1 cellular context compared by ENCODE assay signal in the genomic region with DNA sequence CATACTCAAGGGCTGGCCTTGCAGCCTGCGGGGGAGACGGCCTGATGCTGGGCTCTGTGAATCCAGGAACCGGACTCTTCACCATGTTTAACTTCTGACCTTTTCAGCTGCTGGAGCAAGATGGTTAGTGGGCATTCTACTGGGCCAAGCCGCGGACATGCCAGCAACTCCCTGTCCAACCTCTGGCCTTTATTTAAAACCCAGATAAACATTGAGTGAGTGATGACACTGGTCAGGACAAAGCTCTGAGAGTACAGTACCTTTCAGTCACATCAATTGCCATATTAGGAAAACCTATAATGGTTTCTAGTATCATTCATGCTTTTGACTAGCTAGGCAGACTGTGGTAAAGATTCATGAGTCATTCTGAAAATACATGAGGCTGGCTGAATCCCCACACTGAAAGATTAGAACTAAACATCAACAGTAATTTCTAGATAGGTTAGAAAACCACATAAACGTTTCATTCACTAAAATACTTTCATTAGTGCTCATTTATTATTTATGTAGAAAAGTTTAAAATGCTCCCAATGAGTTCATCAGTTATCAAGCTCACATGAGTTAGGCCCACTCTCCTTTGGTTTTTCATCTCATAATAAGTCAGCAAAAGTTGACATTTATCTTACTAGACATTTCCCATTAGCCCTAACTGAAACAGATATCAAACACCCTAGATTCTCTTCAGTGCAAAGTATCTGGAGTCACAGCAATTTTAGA.
A peak's percentile ranks its signal among the peaks of the same experiment; 100 is the strongest.
TF ChIP-seq lines count a peak whose summit lies in the region.

No MANE protein-coding gene starts in this region.

TF ChIP-seq in GM12878, 131 proteins besides CTCF, POLR2A, EP300 and RAD21 (continued from another document):
- TF ChIP-seq, protein P1, sequence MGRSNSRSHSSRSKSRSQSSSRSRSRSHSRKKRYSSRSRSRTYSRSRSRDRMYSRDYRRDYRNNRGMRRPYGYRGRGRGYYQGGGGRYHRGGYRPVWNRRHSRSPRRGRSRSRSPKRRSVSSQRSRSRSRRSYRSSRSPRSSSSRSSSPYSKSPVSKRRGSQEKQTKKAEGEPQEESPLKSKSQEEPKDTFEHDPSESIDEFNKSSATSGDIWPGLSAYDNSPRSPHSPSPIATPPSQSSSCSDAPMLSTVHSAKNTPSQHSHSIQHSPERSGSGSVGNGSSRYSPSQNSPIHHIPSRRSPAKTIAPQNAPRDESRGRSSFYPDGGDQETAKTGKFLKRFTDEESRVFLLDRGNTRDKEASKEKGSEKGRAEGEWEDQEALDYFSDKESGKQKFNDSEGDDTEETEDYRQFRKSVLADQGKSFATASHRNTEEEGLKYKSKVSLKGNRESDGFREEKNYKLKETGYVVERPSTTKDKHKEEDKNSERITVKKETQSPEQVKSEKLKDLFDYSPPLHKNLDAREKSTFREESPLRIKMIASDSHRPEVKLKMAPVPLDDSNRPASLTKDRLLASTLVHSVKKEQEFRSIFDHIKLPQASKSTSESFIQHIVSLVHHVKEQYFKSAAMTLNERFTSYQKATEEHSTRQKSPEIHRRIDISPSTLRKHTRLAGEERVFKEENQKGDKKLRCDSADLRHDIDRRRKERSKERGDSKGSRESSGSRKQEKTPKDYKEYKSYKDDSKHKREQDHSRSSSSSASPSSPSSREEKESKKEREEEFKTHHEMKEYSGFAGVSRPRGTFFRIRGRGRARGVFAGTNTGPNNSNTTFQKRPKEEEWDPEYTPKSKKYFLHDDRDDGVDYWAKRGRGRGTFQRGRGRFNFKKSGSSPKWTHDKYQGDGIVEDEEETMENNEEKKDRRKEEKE (IDR thresholded peaks at IDR 0.05), result no peak
- peak; percentile 89 to 98 for TF ChIP-seq SRF (IDR thresholded peaks at IDR 0.05; ENCODE audit: low read depth in 2 of 2, low read length in 2 of 2)
- no peak for TF ChIP-seq KDM1A (IDR thresholded peaks at IDR 0.05; ENCODE audit: borderline replicate concordance)
- TF ChIP-seq, protein P2, sequence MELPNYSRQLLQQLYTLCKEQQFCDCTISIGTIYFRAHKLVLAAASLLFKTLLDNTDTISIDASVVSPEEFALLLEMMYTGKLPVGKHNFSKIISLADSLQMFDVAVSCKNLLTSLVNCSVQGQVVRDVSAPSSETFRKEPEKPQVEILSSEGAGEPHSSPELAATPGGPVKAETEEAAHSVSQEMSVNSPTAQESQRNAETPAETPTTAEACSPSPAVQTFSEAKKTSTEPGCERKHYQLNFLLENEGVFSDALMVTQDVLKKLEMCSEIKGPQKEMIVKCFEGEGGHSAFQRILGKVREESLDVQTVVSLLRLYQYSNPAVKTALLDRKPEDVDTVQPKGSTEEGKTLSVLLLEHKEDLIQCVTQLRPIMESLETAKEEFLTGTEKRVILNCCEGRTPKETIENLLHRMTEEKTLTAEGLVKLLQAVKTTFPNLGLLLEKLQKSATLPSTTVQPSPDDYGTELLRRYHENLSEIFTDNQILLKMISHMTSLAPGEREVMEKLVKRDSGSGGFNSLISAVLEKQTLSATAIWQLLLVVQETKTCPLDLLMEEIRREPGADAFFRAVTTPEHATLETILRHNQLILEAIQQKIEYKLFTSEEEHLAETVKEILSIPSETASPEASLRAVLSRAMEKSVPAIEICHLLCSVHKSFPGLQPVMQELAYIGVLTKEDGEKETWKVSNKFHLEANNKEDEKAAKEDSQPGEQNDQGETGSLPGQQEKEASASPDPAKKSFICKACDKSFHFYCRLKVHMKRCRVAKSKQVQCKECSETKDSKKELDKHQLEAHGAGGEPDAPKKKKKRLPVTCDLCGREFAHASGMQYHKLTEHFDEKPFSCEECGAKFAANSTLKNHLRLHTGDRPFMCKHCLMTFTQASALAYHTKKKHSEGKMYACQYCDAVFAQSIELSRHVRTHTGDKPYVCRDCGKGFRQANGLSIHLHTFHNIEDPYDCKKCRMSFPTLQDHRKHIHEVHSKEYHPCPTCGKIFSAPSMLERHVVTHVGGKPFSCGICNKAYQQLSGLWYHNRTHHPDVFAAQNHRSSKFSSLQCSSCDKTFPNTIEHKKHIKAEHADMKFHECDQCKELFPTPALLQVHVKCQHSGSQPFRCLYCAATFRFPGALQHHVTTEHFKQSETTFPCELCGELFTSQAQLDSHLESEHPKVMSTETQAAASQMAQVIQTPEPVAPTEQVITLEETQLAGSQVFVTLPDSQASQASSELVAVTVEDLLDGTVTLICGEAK (IDR thresholded peaks at IDR 0.05; ENCODE audit: borderline replicate concordance), result no peak; the same call in 1 of the 2 replicates
- TF ChIP-seq, protein P3, sequence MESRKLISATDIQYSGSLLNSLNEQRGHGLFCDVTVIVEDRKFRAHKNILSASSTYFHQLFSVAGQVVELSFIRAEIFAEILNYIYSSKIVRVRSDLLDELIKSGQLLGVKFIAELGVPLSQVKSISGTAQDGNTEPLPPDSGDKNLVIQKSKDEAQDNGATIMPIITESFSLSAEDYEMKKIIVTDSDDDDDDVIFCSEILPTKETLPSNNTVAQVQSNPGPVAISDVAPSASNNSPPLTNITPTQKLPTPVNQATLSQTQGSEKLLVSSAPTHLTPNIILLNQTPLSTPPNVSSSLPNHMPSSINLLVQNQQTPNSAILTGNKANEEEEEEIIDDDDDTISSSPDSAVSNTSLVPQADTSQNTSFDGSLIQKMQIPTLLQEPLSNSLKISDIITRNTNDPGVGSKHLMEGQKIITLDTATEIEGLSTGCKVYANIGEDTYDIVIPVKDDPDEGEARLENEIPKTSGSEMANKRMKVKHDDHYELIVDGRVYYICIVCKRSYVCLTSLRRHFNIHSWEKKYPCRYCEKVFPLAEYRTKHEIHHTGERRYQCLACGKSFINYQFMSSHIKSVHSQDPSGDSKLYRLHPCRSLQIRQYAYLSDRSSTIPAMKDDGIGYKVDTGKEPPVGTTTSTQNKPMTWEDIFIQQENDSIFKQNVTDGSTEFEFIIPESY (IDR thresholded peaks at IDR 0.05), result peak; percentile 32; the same call in 1 of the 2 replicates
- peak; percentile 97 for TF ChIP-seq MTA3 (IDR thresholded peaks at IDR 0.05; ENCODE audit: borderline replicate concordance, low read length)
- TF ChIP-seq, protein P4, sequence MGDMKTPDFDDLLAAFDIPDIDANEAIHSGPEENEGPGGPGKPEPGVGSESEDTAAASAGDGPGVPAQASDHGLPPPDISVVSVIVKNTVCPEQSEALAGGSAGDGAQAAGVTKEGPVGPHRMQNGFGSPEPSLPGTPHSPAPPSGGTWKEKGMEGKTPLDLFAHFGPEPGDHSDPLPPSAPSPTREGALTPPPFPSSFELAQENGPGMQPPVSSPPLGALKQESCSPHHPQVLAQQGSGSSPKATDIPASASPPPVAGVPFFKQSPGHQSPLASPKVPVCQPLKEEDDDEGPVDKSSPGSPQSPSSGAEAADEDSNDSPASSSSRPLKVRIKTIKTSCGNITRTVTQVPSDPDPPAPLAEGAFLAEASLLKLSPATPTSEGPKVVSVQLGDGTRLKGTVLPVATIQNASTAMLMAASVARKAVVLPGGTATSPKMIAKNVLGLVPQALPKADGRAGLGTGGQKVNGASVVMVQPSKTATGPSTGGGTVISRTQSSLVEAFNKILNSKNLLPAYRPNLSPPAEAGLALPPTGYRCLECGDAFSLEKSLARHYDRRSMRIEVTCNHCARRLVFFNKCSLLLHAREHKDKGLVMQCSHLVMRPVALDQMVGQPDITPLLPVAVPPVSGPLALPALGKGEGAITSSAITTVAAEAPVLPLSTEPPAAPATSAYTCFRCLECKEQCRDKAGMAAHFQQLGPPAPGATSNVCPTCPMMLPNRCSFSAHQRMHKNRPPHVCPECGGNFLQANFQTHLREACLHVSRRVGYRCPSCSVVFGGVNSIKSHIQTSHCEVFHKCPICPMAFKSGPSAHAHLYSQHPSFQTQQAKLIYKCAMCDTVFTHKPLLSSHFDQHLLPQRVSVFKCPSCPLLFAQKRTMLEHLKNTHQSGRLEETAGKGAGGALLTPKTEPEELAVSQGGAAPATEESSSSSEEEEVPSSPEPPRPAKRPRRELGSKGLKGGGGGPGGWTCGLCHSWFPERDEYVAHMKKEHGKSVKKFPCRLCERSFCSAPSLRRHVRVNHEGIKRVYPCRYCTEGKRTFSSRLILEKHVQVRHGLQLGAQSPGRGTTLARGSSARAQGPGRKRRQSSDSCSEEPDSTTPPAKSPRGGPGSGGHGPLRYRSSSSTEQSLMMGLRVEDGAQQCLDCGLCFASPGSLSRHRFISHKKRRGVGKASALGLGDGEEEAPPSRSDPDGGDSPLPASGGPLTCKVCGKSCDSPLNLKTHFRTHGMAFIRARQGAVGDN (IDR thresholded peaks at IDR 0.05), result no peak
- TF ChIP-seq, protein P5, sequence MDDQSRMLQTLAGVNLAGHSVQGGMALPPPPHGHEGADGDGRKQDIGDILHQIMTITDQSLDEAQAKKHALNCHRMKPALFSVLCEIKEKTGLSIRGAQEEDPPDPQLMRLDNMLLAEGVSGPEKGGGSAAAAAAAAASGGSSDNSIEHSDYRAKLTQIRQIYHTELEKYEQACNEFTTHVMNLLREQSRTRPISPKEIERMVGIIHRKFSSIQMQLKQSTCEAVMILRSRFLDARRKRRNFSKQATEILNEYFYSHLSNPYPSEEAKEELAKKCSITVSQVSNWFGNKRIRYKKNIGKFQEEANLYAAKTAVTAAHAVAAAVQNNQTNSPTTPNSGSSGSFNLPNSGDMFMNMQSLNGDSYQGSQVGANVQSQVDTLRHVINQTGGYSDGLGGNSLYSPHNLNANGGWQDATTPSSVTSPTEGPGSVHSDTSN (IDR thresholded peaks at IDR 0.05; ENCODE audit: insufficient replicate concordance, low read depth, low read length), result no peak
